ENCODE assay signal across 8 cellular contexts in genomic region chrX:72713130-72713529, GRCh38. TPM values are rescaled to one million over a fixed set of nuclear protein-coding genes. Genes with fewer than 3 reads are reported as not detected.
DNase-seq lines count a peak whose midpoint lies in the region; ATAC-seq and TF ChIP-seq lines count a peak whose summit lies in the region.

No MANE protein-coding gene starts in this region.

- ATAC-seq in left ventricle myocardium superior: no peak
- no peak for ATAC-seq in GM19397 (IDR thresholded peaks at IDR 0.05; ENCODE audit: unreplicated experiment)
- no peak for ATAC-seq in GM18870 (IDR thresholded peaks at IDR 0.05; ENCODE audit: unreplicated experiment)

- H3K9me3 ChIP-seq in right atrium auricular region: no peaks in the 10 kb centered on the region
- no peaks in the 10 kb centered on the region for H3K9me3 ChIP-seq in mucosa of rectum (ENCODE audit: control insufficient read depth in 2 of 2, low read length in 2 of 2)

- intact Hi-C loops in left ventricle myocardium superior (cut with micrococcal nuclease): no loop called here

- no peak overlapping the region for H3K9ac ChIP-seq in mucosa of rectum (ENCODE audit: low read depth in 1 of 2, low read length in 2 of 2)

- H3K27me3 ChIP-seq in right atrium auricular region (no peaks in the 10 kb centered on the region), mucosa of rectum (ENCODE audit: control insufficient read depth in 2 of 2, insufficient read depth in 2 of 2, low read length in 2 of 2) (no peaks in the 10 kb centered on the region)

- H3K36me3 ChIP-seq in right atrium auricular region (no peaks in the 10 kb centered on the region), mucosa of rectum (ENCODE audit: control insufficient read depth in 2 of 2, insufficient read depth in 2 of 2, low read length in 2 of 2) (no peaks in the 10 kb centered on the region)

- in situ Hi-C loops in astrocyte of the cerebellum (cut with HindIII; ENCODE audit: low sequenced_read_pairs): no loop called here
- in situ Hi-C loops in GM13977 (cut with MboI; ENCODE audit: low pct_unique_long_range_greater_than_20kb, low sequenced_read_pairs, unreplicated experiment): no loop called here

- H3K27ac ChIP-seq in right atrium auricular region: peak overlapping the region; percentile 18 to 76
- H3K27ac ChIP-seq in mucosa of rectum (ENCODE audit: low read depth in 2 of 2, low read length in 2 of 2): no peak overlapping the region

- TF ChIP-seq CTCF in right atrium auricular region (IDR thresholded peaks at IDR 0.05): no peak
- TF ChIP-seq CTCF in astrocyte of the cerebellum (IDR thresholded peaks at IDR 0.05; ENCODE audit: low read depth, low read length, missing control alignments): no peak
- TF ChIP-seq CTCF in GM13977 (IDR thresholded peaks at IDR 0.05; ENCODE audit: extremely low read depth, insufficient read depth, missing control alignments): no peak

- peak overlapping the region in 1 of 2 donors; percentile 54 for H3K4me3 ChIP-seq in right atrium auricular region
- H3K4me3 ChIP-seq in astrocyte of the cerebellum (ENCODE audit: low read depth, low read length): peak overlapping the region; percentile 42
- H3K4me3 ChIP-seq in mucosa of rectum (ENCODE audit: low read length in 2 of 2): peak overlapping the region; percentile 61 to 71

- no peak for DNase-seq in right atrium auricular region (ENCODE audit: low spot score)
- no peak for DNase-seq in left ventricle myocardium superior
- DNase-seq in astrocyte of the cerebellum (ENCODE audit: low read depth): no peak
- no peak for DNase-seq in GM13977 (ENCODE audit: low spot score)
- DNase-seq in NCI-H524 (lab: John Stamatoyannopoulos, UW): no peak

- H3K4me1 ChIP-seq in right atrium auricular region: no peaks in the 10 kb centered on the region
- no peaks in the 10 kb centered on the region for H3K4me1 ChIP-seq in mucosa of rectum (ENCODE audit: control insufficient read depth in 2 of 2, insufficient read depth in 2 of 2, low read length in 2 of 2)

RNA-seq across cellular contexts. Expression of gene PHKA1, which starts 1.0 kb away (rescaled TPM):
- 1 to 10 TPM; 5.9 to 9.3 TPM for total RNA-seq in right atrium auricular region
- total RNA-seq in left ventricle myocardium superior: 17.3 TPM

Comparison
In these comparisons a context has a peak if more than half of its experiments do, and no peak if none do; other contexts are left out.
1. H3K27ac ChIP-seq: peak in right atrium auricular region (2 of 2); none in mucosa of rectum (0 of 2).